8 cellular contexts compared by ENCODE assay signal in genomic region chr17:38752119-38752929, GRCh38. TPM values are rescaled to one million over a fixed set of nuclear protein-coding genes. Genes with fewer than 3 reads are reported as not detected.
DNase-seq lines count a peak whose midpoint lies in the region; FAIRE-seq and TF ChIP-seq lines count a peak whose summit lies in the region.

TSS of gene PSMB3 (plus strand) at chr17:38752741. CDS start at chr17:38752827, 86 bp downstream.

- H3K4me1 ChIP-seq in neuronal stem cell (ENCODE audit: control insufficient read depth in 2 of 2, insufficient read depth in 1 of 2, low read depth in 1 of 2, low read length in 2 of 2), result peaks cover 0 to 8% of the 10 kb centered on the region in 2 donors
- peaks cover 9 to 58% (median 55%) of the 10 kb centered on the region in 5 donors for H3K4me1 ChIP-seq in subcutaneous abdominal adipose tissue (ENCODE audit: control insufficient read depth in 5 of 5, insufficient read depth in 5 of 5, low read length in 5 of 5)

- peaks cover 9 to 34% of the 10 kb centered on the region in 2 donors for H3K36me3 ChIP-seq in neuronal stem cell (replicated peaks in 1 of 2; ENCODE audit: control insufficient read depth in 2 of 2, insufficient read depth in 2 of 2, low read length in 2 of 2)
- H3K36me3 ChIP-seq in subcutaneous abdominal adipose tissue (ENCODE audit: control insufficient read depth in 5 of 5, insufficient read depth in 5 of 5, low read length in 5 of 5), result peaks cover 5 to 25% (median 16%) of the 10 kb centered on the region in 5 donors

- peak within 1 kb of the TSS; percentile 69 for H3K4me2 ChIP-seq in neuronal stem cell (ENCODE audit: insufficient read depth, low read length, poor library complexity, severe bottlenecking)

- peaks cover 31% of the 10 kb centered on the region for H3K4me1 Mint-ChIP-seq in HFFc6 (ENCODE audit: low read depth)

- H3K9me3 ChIP-seq in neuronal stem cell (replicated peaks in 1 of 2; ENCODE audit: control insufficient read depth in 2 of 2, insufficient read depth in 1 of 2, low read depth in 1 of 2, low read length in 2 of 2) (no peaks in the 10 kb centered on the region), subcutaneous abdominal adipose tissue (ENCODE audit: control insufficient read depth in 5 of 5, low read length in 5 of 5) (no peaks in the 10 kb centered on the region)

- in situ Hi-C loops in SK-MEL-5 (cut with HindIII; ENCODE audit: low pct_unique_long_range_greater_than_20kb, low sequenced_read_pairs), result no loop called here

- H3K27ac ChIP-seq in neuronal stem cell (replicated peaks; ENCODE audit: low read length) (peak within 1 kb of the TSS; percentile 47), subcutaneous abdominal adipose tissue (ENCODE audit: low read depth, low read length) (peak within 1 kb of the TSS; percentile 96)

- DNase-seq in GM04504 (ENCODE audit: low read depth) (peak; percentile 100), HFFc6 (peak; percentile 100), NAMALWA (ENCODE audit: low spot score) (peak; percentile 100), SK-MEL-5 (ENCODE audit: low read depth, low spot score) (peak; percentile 100), frontal cortex (ENCODE audit: low spot score in 2 of 2) (peak; percentile 89 to 95), neuronal stem cell (ENCODE audit: low spot score) (peak; percentile 97)
- DNase-seq in activated naive CD4-positive, alpha-beta T cell treated with Interleukin-2 at 50 U/mL for 16 hours, result peak; percentile 98

- peak within 1 kb of the TSS; percentile 4 for H2BK120ac ChIP-seq in neuronal stem cell (ENCODE audit: low read depth, low read length)

- H2BK12ac ChIP-seq in neuronal stem cell (ENCODE audit: low read length), result no peak within 1 kb of the TSS

- H3K18ac ChIP-seq in neuronal stem cell (ENCODE audit: low read length), result peak within 1 kb of the TSS; percentile 87

- no peak within 1 kb of the TSS for H3K14ac ChIP-seq in neuronal stem cell (ENCODE audit: low read length)

- H3K27me3 Mint-ChIP-seq in HFFc6 (ENCODE audit: insufficient read depth), result peaks cover 5% of the 10 kb centered on the region

- H4K91ac ChIP-seq in neuronal stem cell (ENCODE audit: low read depth, low read length, poor library complexity), result no peak within 1 kb of the TSS

- H2BK15ac ChIP-seq in neuronal stem cell (ENCODE audit: low read length), result no peak within 1 kb of the TSS

- H3K4me3 Mint-ChIP-seq in HFFc6, result peak within 1 kb of the TSS; percentile 95

- peaks cover 11% of the 10 kb centered on the region for H3K79me1 ChIP-seq in neuronal stem cell (ENCODE audit: low read depth, low read length)

- H3K27ac Mint-ChIP-seq in HFFc6, result peak within 1 kb of the TSS; percentile 90

- H3K4ac ChIP-seq in neuronal stem cell (ENCODE audit: low read length), result no peak within 1 kb of the TSS

- H3K36me3 Mint-ChIP-seq in HFFc6 (ENCODE audit: low read depth), result peaks cover 15% of the 10 kb centered on the region

- H3K23ac ChIP-seq in neuronal stem cell (ENCODE audit: low read depth, low read length, poor library complexity), result peak within 1 kb of the TSS; percentile 76

- no peak for FAIRE-seq in frontal cortex (lab: Jason Lieb, UNC)

- no peak within 1 kb of the TSS for H4K8ac ChIP-seq in neuronal stem cell (ENCODE audit: low read depth, low read length)

- H2AFZ ChIP-seq in neuronal stem cell (ENCODE audit: low read length), result peak within 1 kb of the TSS; percentile 87

- H2AK5ac ChIP-seq in neuronal stem cell (ENCODE audit: low read depth, low read length), result peak within 1 kb of the TSS; percentile 20

- peak within 1 kb of the TSS; percentile 96 for H3K9ac ChIP-seq in neuronal stem cell (ENCODE audit: low read depth, low read length, poor library complexity)
- peak within 1 kb of the TSS; percentile 95 to 99 (median 97) for H3K9ac ChIP-seq in subcutaneous abdominal adipose tissue (ENCODE audit: low read length in 5 of 5)

- H2BK5ac ChIP-seq in neuronal stem cell (ENCODE audit: low read length), result peak within 1 kb of the TSS; percentile 62

- H3K27me3 ChIP-seq in neuronal stem cell (ENCODE audit: control insufficient read depth in 3 of 3, insufficient read depth in 3 of 3, low read depth in 1 of 3, low read length in 3 of 3) (no peaks in the 10 kb centered on the region), subcutaneous abdominal adipose tissue (ENCODE audit: control insufficient read depth in 5 of 5, insufficient read depth in 4 of 5, low read length in 5 of 5) (peaks cover 0 to 15% (median 0%) of the 10 kb centered on the region in 5 donors)

- H3K4me3 ChIP-seq in neuronal stem cell (ENCODE audit: low read length in 2 of 2) (peak within 1 kb of the TSS; percentile 71 to 93), subcutaneous abdominal adipose tissue (ENCODE audit: low read depth in 1 of 5, low read length in 5 of 5) (peak within 1 kb of the TSS; percentile 90 to 99 (median 97))

- TF ChIP-seq CTCF in HFFc6 (IDR thresholded peaks at IDR 0.05), result no peak

- H3K9me3 Mint-ChIP-seq in HFFc6, result no peaks in the 10 kb centered on the region

- no CpG with 5 or more reads among the region's 46 CpGs for WGBS in neuronal stem cell (ENCODE audit: extremely low coverage in 2 of 2, insufficient read length in 2 of 2, insufficient replicate concordance in 1 of 2), 2 donors

RNA-seq across cellular contexts. Expression of gene PSMB3, which starts in this region (rescaled TPM):
- total RNA-seq in HFFc6 (2021; fragmentation: NEBNext Ultra II Directional; extraction: Animal tissue kit (Norgen Biotek cat#: 25700)), result 100 to 1,000 TPM; 232 to 273 (median 253) TPM
- total RNA-seq in SK-MEL-5 (2014; rRNA removed; shearing (Covaris generic)), result 300 and 342 TPM in 2 replicates
- 235 and 321 TPM in 2 replicates for polyA plus RNA-seq in SK-MEL-5 (2015; cell fraction: cytosol; rRNA removed)
- polyA plus RNA-seq in SK-MEL-5 (2015; cell fraction: nucleus; rRNA removed), result 50.7 and 62.3 TPM in 2 replicates
- total RNA-seq in frontal cortex, result 196 TPM
- polyA plus RNA-seq in neuronal stem cell (2013, experiment 1 of 2), result 263 TPM
- polyA plus RNA-seq in neuronal stem cell (2013, experiment 2 of 2), result 265 TPM

Comparison
In these comparisons a context has a peak if more than half of its experiments do, and no peak if none do; other contexts are left out.
1. Peak in every context shown above with its lines: DNase-seq, H3K4me3 ChIP-seq and H3K27ac ChIP-seq.